1 cellular context compared by ENCODE assay signal in the genomic region with DNA sequence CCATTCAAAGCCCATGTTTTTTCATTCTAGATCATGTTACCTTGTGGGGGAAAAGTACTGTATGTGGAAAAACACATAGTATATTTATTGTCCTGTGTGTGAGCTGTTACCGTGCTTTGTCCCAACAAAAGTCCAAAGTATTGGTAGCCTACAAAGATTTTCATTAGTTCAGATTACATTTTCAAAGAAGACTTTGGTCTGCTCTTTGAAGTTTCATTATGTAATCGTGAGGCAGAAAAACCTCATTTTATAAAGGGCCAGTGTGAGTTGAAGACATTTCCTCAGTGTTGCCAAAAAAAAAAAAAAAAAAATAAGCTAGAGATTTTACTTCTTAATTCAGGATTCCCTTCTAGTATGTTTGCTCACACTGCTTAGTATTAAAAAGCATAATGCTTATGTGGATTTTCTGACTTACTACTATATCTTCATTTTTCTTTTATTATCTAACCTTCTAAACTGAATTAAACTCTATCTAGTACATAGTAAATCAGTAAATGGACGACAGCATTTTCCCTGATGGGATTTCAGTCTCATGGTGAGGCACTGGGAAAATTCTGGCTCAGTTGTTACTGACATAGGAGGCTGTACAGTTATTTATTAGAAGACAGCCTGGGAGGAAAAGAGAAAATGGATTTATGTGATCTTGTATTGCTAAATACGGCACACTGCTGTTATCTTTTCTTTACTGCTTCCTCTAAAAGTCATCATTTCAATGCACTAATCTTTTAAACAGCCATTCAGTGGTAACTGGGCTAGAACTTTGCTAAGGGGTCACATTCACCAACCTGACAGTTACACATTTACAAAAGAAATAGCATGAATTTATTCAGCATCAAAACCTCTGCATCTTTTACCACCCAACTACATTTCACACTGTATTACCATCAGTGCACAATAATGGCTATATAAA.
A peak's percentile ranks its signal among the peaks of the same experiment; 100 is the strongest.
TF ChIP-seq lines count a peak whose summit lies in the region.

No MANE protein-coding gene starts in this region.

TF ChIP-seq in K562, 482 proteins besides CTCF, POLR2A, EP300 and RAD21 (continued from another document):
- TF ChIP-seq, protein P1, sequence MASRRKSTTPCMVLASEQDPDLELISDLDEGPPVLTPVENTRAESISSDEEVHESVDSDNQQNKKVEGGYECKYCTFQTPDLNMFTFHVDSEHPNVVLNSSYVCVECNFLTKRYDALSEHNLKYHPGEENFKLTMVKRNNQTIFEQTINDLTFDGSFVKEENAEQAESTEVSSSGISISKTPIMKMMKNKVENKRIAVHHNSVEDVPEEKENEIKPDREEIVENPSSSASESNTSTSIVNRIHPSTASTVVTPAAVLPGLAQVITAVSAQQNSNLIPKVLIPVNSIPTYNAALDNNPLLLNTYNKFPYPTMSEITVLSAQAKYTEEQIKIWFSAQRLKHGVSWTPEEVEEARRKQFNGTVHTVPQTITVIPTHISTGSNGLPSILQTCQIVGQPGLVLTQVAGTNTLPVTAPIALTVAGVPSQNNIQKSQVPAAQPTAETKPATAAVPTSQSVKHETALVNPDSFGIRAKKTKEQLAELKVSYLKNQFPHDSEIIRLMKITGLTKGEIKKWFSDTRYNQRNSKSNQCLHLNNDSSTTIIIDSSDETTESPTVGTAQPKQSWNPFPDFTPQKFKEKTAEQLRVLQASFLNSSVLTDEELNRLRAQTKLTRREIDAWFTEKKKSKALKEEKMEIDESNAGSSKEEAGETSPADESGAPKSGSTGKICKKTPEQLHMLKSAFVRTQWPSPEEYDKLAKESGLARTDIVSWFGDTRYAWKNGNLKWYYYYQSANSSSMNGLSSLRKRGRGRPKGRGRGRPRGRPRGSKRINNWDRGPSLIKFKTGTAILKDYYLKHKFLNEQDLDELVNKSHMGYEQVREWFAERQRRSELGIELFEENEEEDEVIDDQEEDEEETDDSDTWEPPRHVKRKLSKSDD (conservative IDR thresholded peaks at IDR 0.05; ENCODE audit: low read length): no peak
- TF ChIP-seq TEAD4 (IDR thresholded peaks at IDR 0.05; ENCODE audit: low read length): peak; percentile 45; the same call in 1 of the 2 replicates
- TF ChIP-seq TEAD4 (CRISPR knock-in tag; IDR thresholded peaks at IDR 0.05; ENCODE audit: borderline replicate concordance): no peak
- peak; percentile 32 for TF ChIP-seq SMARCA4 (IDR thresholded peaks at IDR 0.05)
- TF ChIP-seq ATF3 (IDR thresholded peaks at IDR 0.05): no peak
- TF ChIP-seq ATF3 (CRISPR knock-in tag; conservative IDR thresholded peaks at IDR 0.05): no peak
- TF ChIP-seq MCM3 (IDR thresholded peaks at IDR 0.05): no peak
- TF ChIP-seq ZNF592 (IDR thresholded peaks at IDR 0.05): 0 out of 2 replicates have a peak, but pooled peaks have one; percentile 37
- TF ChIP-seq STAT5A (IDR thresholded peaks at IDR 0.05; ENCODE audit: borderline replicate concordance, low read length): peak; percentile 15; the same call in 1 of the 2 replicates
- peak; percentile 63 for TF ChIP-seq TCF3 (CRISPR knock-in tag; IDR thresholded peaks at IDR 0.05)
- no peak for TF ChIP-seq NFATC3 (IDR thresholded peaks at IDR 0.05)
- TF ChIP-seq RNF2 (IDR thresholded peaks at IDR 0.05): 0 out of 2 replicates have a peak, but pooled peaks have one; percentile 41
- TF ChIP-seq, protein P2, sequence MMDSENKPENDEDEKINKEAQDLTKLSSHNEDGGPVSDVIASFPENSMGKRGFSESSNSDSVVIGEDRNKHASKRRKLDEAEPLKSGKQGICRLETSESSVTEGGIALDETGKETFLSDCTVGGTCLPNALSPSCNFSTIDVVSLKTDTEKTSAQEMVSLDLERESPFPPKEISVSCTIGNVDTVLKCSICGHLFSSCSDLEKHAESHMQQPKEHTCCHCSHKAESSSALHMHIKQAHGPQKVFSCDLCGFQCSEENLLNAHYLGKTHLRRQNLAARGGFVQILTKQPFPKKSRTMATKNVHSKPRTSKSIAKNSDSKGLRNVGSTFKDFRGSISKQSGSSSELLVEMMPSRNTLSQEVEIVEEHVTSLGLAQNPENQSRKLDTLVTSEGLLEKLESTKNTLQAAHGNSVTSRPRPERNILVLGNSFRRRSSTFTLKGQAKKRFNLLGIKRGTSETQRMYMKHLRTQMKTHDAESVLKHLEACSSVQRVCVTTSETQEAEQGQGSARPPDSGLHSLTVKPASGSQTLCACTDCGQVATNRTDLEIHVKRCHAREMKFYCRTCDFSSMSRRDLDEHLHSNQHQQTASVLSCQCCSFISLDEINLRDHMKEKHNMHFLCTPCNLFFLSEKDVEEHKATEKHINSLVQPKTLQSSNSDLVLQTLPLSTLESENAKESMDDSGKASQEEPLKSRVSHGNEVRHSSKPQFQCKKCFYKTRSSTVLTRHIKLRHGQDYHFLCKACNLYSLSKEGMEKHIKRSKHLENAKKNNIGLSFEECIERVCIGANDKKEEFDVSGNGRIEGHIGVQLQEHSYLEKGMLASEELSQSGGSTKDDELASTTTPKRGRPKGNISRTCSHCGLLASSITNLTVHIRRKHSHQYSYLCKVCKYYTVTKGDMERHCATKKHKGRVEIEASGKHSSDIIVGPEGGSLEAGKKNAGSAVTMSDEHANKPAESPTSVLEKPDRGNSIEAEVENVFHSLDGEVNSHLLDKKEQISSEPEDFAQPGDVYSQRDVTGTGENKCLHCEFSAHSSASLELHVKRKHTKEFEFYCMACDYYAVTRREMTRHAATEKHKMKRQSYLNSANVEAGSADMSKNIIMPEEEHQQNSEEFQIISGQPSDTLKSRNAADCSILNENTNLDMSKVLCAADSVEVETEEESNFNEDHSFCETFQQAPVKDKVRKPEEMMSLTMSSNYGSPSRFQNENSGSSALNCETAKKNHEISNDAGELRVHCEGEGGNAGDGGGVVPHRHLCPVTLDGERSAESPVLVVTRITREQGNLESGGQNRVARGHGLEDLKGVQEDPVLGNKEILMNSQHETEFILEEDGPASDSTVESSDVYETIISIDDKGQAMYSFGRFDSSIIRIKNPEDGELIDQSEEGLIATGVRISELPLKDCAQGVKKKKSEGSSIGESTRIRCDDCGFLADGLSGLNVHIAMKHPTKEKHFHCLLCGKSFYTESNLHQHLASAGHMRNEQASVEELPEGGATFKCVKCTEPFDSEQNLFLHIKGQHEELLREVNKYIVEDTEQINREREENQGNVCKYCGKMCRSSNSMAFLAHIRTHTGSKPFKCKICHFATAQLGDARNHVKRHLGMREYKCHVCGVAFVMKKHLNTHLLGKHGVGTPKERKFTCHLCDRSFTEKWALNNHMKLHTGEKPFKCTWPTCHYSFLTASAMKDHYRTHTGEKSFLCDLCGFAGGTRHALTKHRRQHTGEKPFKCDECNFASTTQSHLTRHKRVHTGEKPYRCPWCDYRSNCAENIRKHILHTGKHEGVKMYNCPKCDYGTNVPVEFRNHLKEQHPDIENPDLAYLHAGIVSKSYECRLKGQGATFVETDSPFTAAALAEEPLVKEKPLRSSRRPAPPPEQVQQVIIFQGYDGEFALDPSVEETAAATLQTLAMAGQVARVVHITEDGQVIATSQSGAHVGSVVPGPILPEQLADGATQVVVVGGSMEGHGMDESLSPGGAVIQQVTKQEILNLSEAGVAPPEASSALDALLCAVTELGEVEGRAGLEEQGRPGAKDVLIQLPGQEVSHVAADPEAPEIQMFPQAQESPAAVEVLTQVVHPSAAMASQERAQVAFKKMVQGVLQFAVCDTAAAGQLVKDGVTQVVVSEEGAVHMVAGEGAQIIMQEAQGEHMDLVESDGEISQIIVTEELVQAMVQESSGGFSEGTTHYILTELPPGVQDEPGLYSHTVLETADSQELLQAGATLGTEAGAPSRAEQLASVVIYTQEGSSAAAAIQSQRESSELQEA (IDR thresholded peaks at IDR 0.05; ENCODE audit: low read depth): no peak
- peak; percentile 54 for TF ChIP-seq ARID1B (IDR thresholded peaks at IDR 0.05)
- no peak for TF ChIP-seq HOMEZ (CRISPR knock-in tag; IDR thresholded peaks at IDR 0.05)
- peak; percentile 60; the same call in 1 of the 2 replicates for TF ChIP-seq CBFA2T3 (IDR thresholded peaks at IDR 0.05)
- TF ChIP-seq, protein P3, sequence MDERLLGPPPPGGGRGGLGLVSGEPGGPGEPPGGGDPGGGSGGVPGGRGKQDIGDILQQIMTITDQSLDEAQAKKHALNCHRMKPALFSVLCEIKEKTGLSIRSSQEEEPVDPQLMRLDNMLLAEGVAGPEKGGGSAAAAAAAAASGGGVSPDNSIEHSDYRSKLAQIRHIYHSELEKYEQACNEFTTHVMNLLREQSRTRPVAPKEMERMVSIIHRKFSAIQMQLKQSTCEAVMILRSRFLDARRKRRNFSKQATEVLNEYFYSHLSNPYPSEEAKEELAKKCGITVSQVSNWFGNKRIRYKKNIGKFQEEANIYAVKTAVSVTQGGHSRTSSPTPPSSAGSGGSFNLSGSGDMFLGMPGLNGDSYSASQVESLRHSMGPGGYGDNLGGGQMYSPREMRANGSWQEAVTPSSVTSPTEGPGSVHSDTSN (CRISPR knock-in tag; IDR thresholded peaks at IDR 0.05; ENCODE audit: low read depth): no peak
- TF ChIP-seq, protein P3 (tag; conservative IDR thresholded peaks at IDR 0.05; ENCODE audit: low read depth): peak; percentile 39
